24 cellular contexts compared by ENCODE assay signal in the genomic region with DNA sequence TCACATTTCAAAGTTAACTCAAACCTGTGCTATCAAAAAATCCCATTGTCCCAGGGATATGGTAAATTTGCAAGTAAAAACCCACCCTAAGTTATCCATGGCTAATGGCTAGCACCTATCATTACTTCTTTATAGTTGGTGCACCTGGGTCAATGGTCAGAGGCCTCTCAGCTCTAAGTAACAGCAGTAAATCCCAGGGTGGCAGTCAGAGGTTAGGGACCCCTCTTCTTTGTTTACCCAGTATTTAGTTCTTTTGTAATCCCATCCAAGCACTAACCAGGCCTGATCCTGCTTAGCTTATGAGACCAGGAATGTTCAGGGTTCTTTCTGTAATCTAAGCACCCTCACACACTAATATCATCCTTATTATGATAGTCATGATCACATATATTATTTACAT.
"Had no signal": no experiment of that assay in that cellular context is flagged by ENCODE, and none has a peak within 500 bp of the region (broad histone marks: within the 10 kb centered on the region; RNA-seq: fewer than 3 reads in every experiment).

No MANE protein-coding gene starts in this region.

- H3K9me3 Mint-ChIP-seq: endodermal cell; memory B cell; mesothelial cell of epicardium; natural killer cell; stimulated activated effector memory CD8-positive, alpha-beta T cell treated with anti-CD3 and anti-CD28 coated beads, Interleukin-12 subunit alpha, Interleukin-12 subunit beta, amount 100 ng/mL, for 72 hours; type B pancreatic cell had no signal

- H3K4me3 ChIP-seq: coronary artery, left lung, lower lobe of right lung, pancreas, smooth muscle cell, suprapubic skin, thyroid gland had no signal

- ATAC-seq: foreskin keratinocyte; left lung; lower lobe of right lung; natural killer cell; pancreas; stimulated activated effector memory CD8-positive, alpha-beta T cell treated with anti-CD3 and anti-CD28 coated beads, Interleukin-12 subunit alpha, Interleukin-12 subunit beta, amount 100 ng/mL, for 72 hours; stimulated activated naive CD8-positive, alpha-beta T cell treated with anti-CD3 and anti-CD28 coated beads, Interleukin-15, Interleukin-2, amounts not matched to agents 100 U/mL and 50 U/mL, for 24 hours had no signal

- H3K4me2 ChIP-seq: smooth muscle cell had no signal

- H3K27me3 ChIP-seq: foreskin keratinocyte, left lung, pancreas, suprapubic skin, thyroid gland had no signal

- DNase-seq: effector CD4-positive, alpha-beta T cell; endodermal cell; erythroblast; foreskin keratinocyte; hippocampal formation; islet precursor cell; left lung; lower lobe of right lung; natural killer cell; occipital lobe; pancreas; right cardiac atrium; stimulated activated CD4-positive, alpha-beta T cell treated with anti-CD3 and anti-CD28 coated beads, Interleukin-2, amount 100 ng/mL, for 48 hours; stimulated activated naive CD8-positive, alpha-beta T cell treated with anti-CD3 and anti-CD28 coated beads, Interleukin-15, Interleukin-2, amounts not matched to agents 100 U/mL and 50 U/mL, for 24 hours; thyroid gland had no signal

- H3K36me3 ChIP-seq: left lung, lower lobe of right lung, pancreas, suprapubic skin, thyroid gland had no signal

- H3K27ac Mint-ChIP-seq: endodermal cell; memory B cell; mesothelial cell of epicardium; natural killer cell; progenitor cell of endocrine pancreas; stimulated activated effector memory CD8-positive, alpha-beta T cell treated with anti-CD3 and anti-CD28 coated beads, Interleukin-12 subunit alpha, Interleukin-12 subunit beta, amount 100 ng/mL, for 72 hours; type B pancreatic cell had no signal

- FAIRE-seq: pancreas, urothelium cell line had no signal

- H3K4me1 ChIP-seq: foreskin keratinocyte, left lung, lower lobe of right lung, pancreas, suprapubic skin, thyroid gland had no signal

- H3K9me3 ChIP-seq: left lung, lower lobe of right lung, pancreas, suprapubic skin, thyroid gland had no signal

- H3K27ac ChIP-seq: coronary artery, foreskin keratinocyte, left lung, lower lobe of right lung, pancreas, suprapubic skin, thyroid gland had no signal

- H3K4me1 Mint-ChIP-seq: endodermal cell; memory B cell; natural killer cell; stimulated activated effector memory CD8-positive, alpha-beta T cell treated with anti-CD3 and anti-CD28 coated beads, Interleukin-12 subunit alpha, Interleukin-12 subunit beta, amount 100 ng/mL, for 72 hours had no signal

- H3K27me3 Mint-ChIP-seq: progenitor cell of endocrine pancreas, type B pancreatic cell had no signal

- H3K36me3 Mint-ChIP-seq: memory B cell; mesothelial cell of epicardium; natural killer cell; stimulated activated effector memory CD8-positive, alpha-beta T cell treated with anti-CD3 and anti-CD28 coated beads, Interleukin-12 subunit alpha, Interleukin-12 subunit beta, amount 100 ng/mL, for 72 hours had no signal

- H3K4me3 Mint-ChIP-seq: endodermal cell; memory B cell; mesothelial cell of epicardium; natural killer cell; stimulated activated effector memory CD8-positive, alpha-beta T cell treated with anti-CD3 and anti-CD28 coated beads, Interleukin-12 subunit alpha, Interleukin-12 subunit beta, amount 100 ng/mL, for 72 hours; type B pancreatic cell had no signal
